8 cellular contexts compared by ENCODE assay signal in the genomic region with DNA sequence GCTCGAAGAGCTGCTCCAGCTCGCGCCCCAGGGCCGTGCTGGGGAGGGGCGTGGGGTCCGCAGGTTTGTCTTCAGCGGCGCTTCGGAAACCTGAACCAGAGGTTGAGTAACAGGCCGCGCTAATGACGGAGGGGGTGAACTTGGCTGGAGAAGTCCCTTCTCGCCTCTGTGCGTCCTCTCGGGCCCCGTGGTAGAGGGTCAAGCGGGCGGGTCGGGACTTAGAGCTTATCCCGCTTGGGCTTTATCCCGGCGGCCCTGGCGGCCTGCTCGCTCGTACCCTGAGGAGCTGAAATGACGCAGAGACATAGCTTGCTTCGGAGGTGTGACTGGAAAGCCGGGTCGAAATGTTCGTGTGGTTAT. TPM values are rescaled to one million over a fixed set of nuclear protein-coding genes. Genes with fewer than 3 reads are reported as not detected.
DNase-seq lines count a peak whose midpoint lies in the region; ATAC-seq and TF ChIP-seq lines count a peak whose summit lies in the region.

No MANE protein-coding gene starts in this region.

- H3K27me3 ChIP-seq in adipocyte (replicated peaks; ENCODE audit: control insufficient read depth, insufficient read depth, low read length) (no peaks in the 10 kb centered on the region), sigmoid colon (no peaks in the 10 kb centered on the region)

- 0% methylated on average over 30 of the region's 30 CpGs for whole genome bisulfite sequencing in sigmoid colon, 2 donors

- peak overlapping the region; percentile 95 for H3K4me3 ChIP-seq in adipocyte (ENCODE audit: low read length)
- peak overlapping the region; percentile 80 to 98 (median 94) for H3K4me3 ChIP-seq in sigmoid colon

- H3K4me1 ChIP-seq in adipocyte (ENCODE audit: control insufficient read depth, insufficient read depth, low read length) = peaks cover 29% of the 10 kb centered on the region
- H3K4me1 ChIP-seq in sigmoid colon = peaks cover 0 to 34% (median 29%) of the 10 kb centered on the region in 4 donors

- ATAC-seq in HG02623 (IDR thresholded peaks at IDR 0.05; ENCODE audit: unreplicated experiment) = peak; percentile 9

- no peak for TF ChIP-seq EP300 in sigmoid colon (IDR thresholded peaks at IDR 0.05)

- peak overlapping the region; percentile 94 for H3K9ac ChIP-seq in adipocyte (ENCODE audit: low read length)

- no peak for TF ChIP-seq POLR2A in sigmoid colon (IDR thresholded peaks at IDR 0.05)

- TF ChIP-seq CTCF in sigmoid colon (IDR thresholded peaks at IDR 0.05) = no peak

- H3K9me3 ChIP-seq in adipocyte (ENCODE audit: control insufficient read depth, low read length) (no peaks in the 10 kb centered on the region), sigmoid colon (no peaks in the 10 kb centered on the region)

- H3K36me3 ChIP-seq in adipocyte (ENCODE audit: control insufficient read depth, insufficient read depth, low read length, severe bottlenecking) (no peaks in the 10 kb centered on the region), sigmoid colon (no peaks in the 10 kb centered on the region)

- DNase-seq in NCI-H1105 treated with DMSO at 0.1 percent for 48 hours (lab: John Stamatoyannopoulos, UW) = peak; percentile 32
- no peak for DNase-seq in NCI-H1105 (lab: John Stamatoyannopoulos, UW)
- DNase-seq in NCI-H460 (ENCODE audit: extremely low read depth, low read depth) = peak; percentile 3
- DNase-seq in adipocyte (ENCODE audit: low read depth) = peak; percentile 83
- peak in 27 of 51 donors; percentile 9 to 74 (median 51) for DNase-seq in hypothalamus (lab: John Stamatoyannopoulos, UW)
- peak; percentile 85 for DNase-seq in sigmoid colon
- DNase-seq in kidney glomerular epithelial cell (lab: John Stamatoyannopoulos, UW) = no peak

- intact Hi-C loops in sigmoid colon (cut with DNase I) = loop anchor here (2.0 to 10.0 kb wide), 7 partner anchors 112 to 1025 kb away; a partner anchor contains a TSS

- peak overlapping the region; percentile 93 to 95 (median 95) for H3K27ac ChIP-seq in sigmoid colon

RNA-seq across cellular contexts. Expression of a gene that starts 0.5 kb away (rescaled TPM):
- 29.0 and 30.1 TPM in 2 replicates for total RNA-seq in NCI-H460 (2014; rRNA removed; shearing (Covaris generic))
- polyA plus RNA-seq in NCI-H460 (2014; cell fraction: nucleus; rRNA removed) = 14.6 and 22.7 TPM in 2 replicates
- 10 to 100 TPM; 16.1 to 22.3 (median 21.7) TPM for total RNA-seq in sigmoid colon
- 10 to 100 TPM in 1 of 3 donors, 1 to 10 TPM in 2; 7.2 to 11.7 (median 7.9) TPM for polyA plus RNA-seq in sigmoid colon

RNA-seq across cellular contexts. Expression of a gene that starts 0.6 kb away (rescaled TPM):
- 11.2 and 20.3 TPM in 2 replicates for total RNA-seq in NCI-H460 (2014; rRNA removed; shearing (Covaris generic))
- polyA plus RNA-seq in NCI-H460 (2014; cell fraction: nucleus; rRNA removed) = 13.8 and 19.5 TPM in 2 replicates
- total RNA-seq in sigmoid colon = 10 to 100 TPM in 3 of 4 donors, 1 to 10 TPM in 1; 9.0 to 19.6 (median 14.0) TPM
- 10 to 100 TPM in 1 of 3 donors, 1 to 10 TPM in 2; 4.8 to 11.3 (median 8.4) TPM for polyA plus RNA-seq in sigmoid colon

Comparison
In these comparisons a context has a peak if more than half of its experiments do, and no peak if none do; other contexts are left out.
1. DNase-seq: peak in NCI-H1105 treated with DMSO at 0.1 percent for 48 hours (single experiment), NCI-H460 (single experiment), adipocyte (single experiment), hypothalamus (27 of 51) and sigmoid colon (single experiment); none in NCI-H1105 (single experiment) and kidney glomerular epithelial cell (single experiment).